In the genomic region with DNA sequence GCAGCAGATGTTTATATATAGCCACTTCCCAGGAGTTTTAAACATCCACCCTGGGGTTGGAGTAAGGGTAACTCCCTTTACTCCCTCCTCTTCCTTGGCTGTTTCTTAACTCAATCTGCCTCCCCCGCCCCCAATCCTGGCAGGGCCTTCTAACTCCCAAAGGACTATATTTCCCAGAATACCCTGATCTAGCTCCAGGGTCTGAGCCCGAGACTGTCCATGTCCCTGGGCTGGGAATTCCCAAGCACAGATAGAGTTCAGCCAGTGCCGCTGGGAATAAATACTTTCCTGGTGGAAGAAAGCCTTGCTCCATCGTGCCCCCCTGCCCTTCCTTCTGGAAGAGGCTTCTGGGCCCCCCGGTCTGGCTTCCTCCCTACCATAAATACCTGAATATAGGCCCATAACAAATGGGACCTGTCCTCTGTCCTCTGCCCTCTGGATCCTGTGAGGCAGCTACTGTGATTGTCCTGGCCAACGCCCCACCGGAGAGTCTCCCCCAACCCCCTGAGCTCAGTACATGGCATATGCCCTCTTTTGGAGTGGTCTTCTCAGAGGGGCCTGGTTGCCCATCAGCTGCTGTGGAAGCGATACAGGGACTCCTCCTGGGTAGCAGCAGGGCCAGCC, we compare ENCODE assay signal across 12 cellular contexts. TPM values are rescaled to one million over a fixed set of nuclear protein-coding genes. Genes with fewer than 3 reads are reported as not detected.
A peak's percentile ranks its signal among the peaks of the same experiment; 100 is the strongest.
DNase-seq lines count a peak whose midpoint lies in the region; ATAC-seq lines count a peak whose summit lies in the region.
"Had no signal": no experiment of that assay in that cellular context is flagged by ENCODE, and none has a peak within 500 bp of the region (broad histone marks: within the 10 kb centered on the region; RNA-seq: fewer than 3 reads in every experiment).

No MANE protein-coding gene starts in this region.

- H3K4me3 ChIP-seq in esophagus (ENCODE audit: low read depth in 1 of 2, low read length in 2 of 2) (no peak overlapping the region), mesodermal cell (ENCODE audit: extremely low read depth, insufficient read depth, low read length, poor library complexity, severe bottlenecking) (no peak overlapping the region), subcutaneous abdominal adipose tissue (ENCODE audit: low read depth in 1 of 5, low read length in 5 of 5) (peak overlapping the region in 4 of 5 donors; percentile 1 to 57 (median 42))

- H3K36me3 ChIP-seq in esophagus (ENCODE audit: control insufficient read depth in 2 of 2, insufficient read depth in 2 of 2, low read length in 1 of 2) (no peaks in the 10 kb centered on the region), mesodermal cell (ENCODE audit: control insufficient read depth, insufficient read depth, low read length) (no peaks in the 10 kb centered on the region), subcutaneous abdominal adipose tissue (ENCODE audit: control insufficient read depth in 5 of 5, insufficient read depth in 5 of 5, low read length in 5 of 5) (peaks cover 0 to 3% (median 0%) of the 10 kb centered on the region in 5 donors)

- DNase-seq in NCI-H226: peak; percentile 48
- no peak for DNase-seq in activated CD4-positive, CD25-positive, alpha-beta regulatory T cell treated with anti-CD3 and anti-CD28 coated beads, Interleukin-2, amount 50 U/mL, for 72 hours
- no peak for DNase-seq in iPS-NIHi11 (ENCODE audit: low spot score)
- DNase-seq: activated gamma-delta T cell treated with Interleukin-2 at 50 U/mL for 16 hours; endodermal cell; stimulated activated CD4-positive, alpha-beta T cell treated with anti-CD3 and anti-CD28 coated beads, Interleukin-12 subunit alpha, Interleukin-12 subunit beta, amount 100 ng/mL, for 4 hours had no signal

- H3K9ac ChIP-seq in subcutaneous abdominal adipose tissue (ENCODE audit: low read length in 5 of 5): peak overlapping the region in 4 of 5 donors; percentile 35 to 73 (median 58)

- H3K4me1 ChIP-seq in esophagus (ENCODE audit: control insufficient read depth in 2 of 2, insufficient read depth in 2 of 2, low read length in 1 of 2): peaks cover 5 to 7% of the 10 kb centered on the region in 2 donors
- peaks cover 68% of the 10 kb centered on the region for H3K4me1 ChIP-seq in mesodermal cell (ENCODE audit: control insufficient read depth, insufficient read depth, low read length, poor library complexity, severe bottlenecking)
- H3K4me1 ChIP-seq in subcutaneous abdominal adipose tissue (ENCODE audit: control insufficient read depth in 5 of 5, insufficient read depth in 5 of 5, low read length in 5 of 5): peaks cover 23 to 78% (median 71%) of the 10 kb centered on the region in 5 donors

- peak overlapping the region; percentile 4 to 23 for H3K27ac ChIP-seq in esophagus (ENCODE audit: low read depth in 2 of 2, low read length in 1 of 2)
- H3K27ac ChIP-seq in mesodermal cell (ENCODE audit: low read depth, low read length, severe bottlenecking): peak overlapping the region; percentile 59
- H3K27ac ChIP-seq in subcutaneous abdominal adipose tissue (ENCODE audit: low read depth, low read length): peak overlapping the region; percentile 92

- ATAC-seq in GM18909 (IDR thresholded peaks at IDR 0.05; ENCODE audit: poor library complexity, unreplicated experiment) (no peak), HG03280 (IDR thresholded peaks at IDR 0.05; ENCODE audit: unreplicated experiment) (no peak)
- ATAC-seq: stimulated activated memory B cell treated with anti-CD40 and anti-IgM and Interleukin-4, amounts not matched to agents 10 μg/mL and 1 μg/mL and 100 μg/mL, for 72 hours had no signal

- H3K27me3 ChIP-seq in esophagus (ENCODE audit: control insufficient read depth in 1 of 2, insufficient read depth in 2 of 2, low read length in 2 of 2) (no peaks in the 10 kb centered on the region), subcutaneous abdominal adipose tissue (ENCODE audit: control insufficient read depth in 5 of 5, insufficient read depth in 4 of 5, low read length in 5 of 5) (no peaks in the 10 kb centered on the region)

- H3K9me3 ChIP-seq in esophagus (ENCODE audit: control insufficient read depth in 2 of 2, insufficient read depth in 1 of 2, low read depth in 1 of 2, low read length in 1 of 2): no peaks in the 10 kb centered on the region
- H3K9me3 ChIP-seq in mesodermal cell (ENCODE audit: control insufficient read depth, low read length): no peaks in the 10 kb centered on the region
- H3K9me3 ChIP-seq in subcutaneous abdominal adipose tissue (ENCODE audit: control insufficient read depth in 5 of 5, low read length in 5 of 5): no peaks in the 10 kb centered on the region

- WGBS in esophagus, 2 donors: 54 to 62% methylated on average over 8 of the region's 8 CpGs
- WGBS in mesodermal cell (ENCODE audit: insufficient coverage in 2 of 2), 2 experiments: 53 to 63% methylated on average over 6 to 8 of the region's 8 CpGs

RNA-seq across cellular contexts. Expression of a gene that starts 10.2 kb away (rescaled TPM):
- polyA plus RNA-seq in esophagus: 1 to 10 TPM; 3.0 to 9.1 TPM
- 29.9 TPM for polyA plus RNA-seq in mesodermal cell (2013, experiment 1 of 2)
- polyA plus RNA-seq in mesodermal cell (2013, experiment 2 of 2): 21.6 TPM

Comparison
In these comparisons a context has a peak if more than half of its experiments do, and no peak if none do; other contexts are left out.
1. H3K27ac ChIP-seq: peak in every context shown above with its lines; median percentile 92 in subcutaneous abdominal adipose tissue; 59 in mesodermal cell; 14 in esophagus.
2. H3K4me3 ChIP-seq: peak in subcutaneous abdominal adipose tissue (4 of 5); none in esophagus (0 of 2) and mesodermal cell (single experiment).